ENCODE assay signal across 1 cellular context in genomic region chr18:68796936-68797690, GRCh38.
TF ChIP-seq lines count a peak whose summit lies in the region.

No MANE protein-coding gene starts in this region.

TF ChIP-seq in SK-N-SH, 30 proteins besides CTCF, POLR2A, EP300 and RAD21 (continued from another document):
- TF ChIP-seq USF2 (IDR thresholded peaks at IDR 0.05; ENCODE audit: borderline replicate concordance, low read depth, low read length) (no peak), NRF1 (IDR thresholded peaks at IDR 0.05; ENCODE audit: low read depth, low read length) (no peak), TEAD4 (IDR thresholded peaks at IDR 0.05; ENCODE audit: borderline replicate concordance, insufficient read depth) (no peak), TCF12 (IDR thresholded peaks at IDR 0.05) (peak; percentile 51; the same call in 1 of the 2 replicates), RFX5 (IDR thresholded peaks at IDR 0.05; ENCODE audit: low read length) (no peak), CHD2 (IDR thresholded peaks at IDR 0.05; ENCODE audit: low read length, partially characterized antibody) (no peak), RCOR1 (IDR thresholded peaks at IDR 0.05; ENCODE audit: low read length) (no peak), ELF1 (IDR thresholded peaks at IDR 0.05) (0 out of 2 replicates have a peak, but pooled peaks have one; percentile 23), GABPA (IDR thresholded peaks at IDR 0.05; ENCODE audit: low read depth) (no peak), FOXM1 (IDR thresholded peaks at IDR 0.05; ENCODE audit: low read depth) (no peak), FOXJ3 (CRISPR knock-in tag; IDR thresholded peaks at IDR 0.05) (no peak), JUND (IDR thresholded peaks at IDR 0.05) (peak; percentile 69), FOSL2 (IDR thresholded peaks at IDR 0.05; ENCODE audit: borderline replicate concordance, low read depth) (peak; percentile 68), SIN3A (IDR thresholded peaks at IDR 0.05; ENCODE audit: borderline replicate concordance, low read depth, low read length) (no peak), PBX3 (IDR thresholded peaks at IDR 0.05) (peak; percentile 80), IRF3 (IDR thresholded peaks at IDR 0.05; ENCODE audit: low read depth, low read length) (no peak), NFIC (IDR thresholded peaks at IDR 0.05; ENCODE audit: borderline replicate concordance) (peak; percentile 42; the same call in 1 of the 2 replicates), MXI1 (IDR thresholded peaks at IDR 0.05; ENCODE audit: low read depth, low read length) (no peak)
